Comparison of ENCODE assay signal across 3 cellular contexts in the genomic region with DNA sequence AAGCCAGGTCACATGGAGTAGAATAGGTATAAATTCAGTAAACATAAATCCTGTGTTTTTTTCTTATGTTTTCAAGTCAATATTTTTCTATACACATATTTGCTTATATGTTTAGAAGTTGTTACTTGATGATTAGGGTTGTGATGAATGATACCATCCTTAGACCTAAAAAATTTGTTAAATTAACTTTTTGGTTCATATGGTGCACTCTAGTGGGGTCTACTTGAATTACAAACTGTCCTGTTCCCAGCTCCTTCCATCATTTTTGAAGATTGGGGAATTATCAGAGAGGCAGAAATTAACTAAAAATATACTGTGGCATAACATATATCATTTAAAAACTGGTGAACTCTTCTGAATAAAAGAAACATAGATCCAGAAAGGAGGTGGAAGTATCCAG.
TF ChIP-seq lines count a peak whose summit lies in the region.

No MANE protein-coding gene starts in this region.

TF ChIP-seq in SK-N-SH, 30 proteins besides CTCF, POLR2A, EP300 and RAD21:
- TF ChIP-seq TCF12 (IDR thresholded peaks at IDR 0.05) (no peak), RFX5 (IDR thresholded peaks at IDR 0.05; ENCODE audit: low read length) (no peak), RCOR1 (IDR thresholded peaks at IDR 0.05; ENCODE audit: low read length) (no peak), USF2 (IDR thresholded peaks at IDR 0.05; ENCODE audit: borderline replicate concordance, low read depth, low read length) (no peak), GABPA (IDR thresholded peaks at IDR 0.05; ENCODE audit: low read depth) (no peak), TEAD4 (IDR thresholded peaks at IDR 0.05; ENCODE audit: borderline replicate concordance, insufficient read depth) (no peak), TAF1 (IDR thresholded peaks at IDR 0.05; ENCODE audit: borderline replicate concordance, low read depth, low read length) (no peak), FOXJ3 (CRISPR knock-in tag; IDR thresholded peaks at IDR 0.05) (no peak), FOSL2 (IDR thresholded peaks at IDR 0.05; ENCODE audit: borderline replicate concordance, low read depth) (no peak), ELF1 (IDR thresholded peaks at IDR 0.05) (no peak), SMC3 (IDR thresholded peaks at IDR 0.05; ENCODE audit: low read depth, low read length) (no peak), SIN3A (IDR thresholded peaks at IDR 0.05; ENCODE audit: borderline replicate concordance, low read depth, low read length) (no peak), NFIC (IDR thresholded peaks at IDR 0.05; ENCODE audit: borderline replicate concordance) (no peak), FOXM1 (IDR thresholded peaks at IDR 0.05; ENCODE audit: low read depth) (no peak), MAX (IDR thresholded peaks at IDR 0.05; ENCODE audit: low read depth) (no peak), EZH2phosphoT487 (IDR thresholded peaks at IDR 0.05; ENCODE audit: borderline replicate concordance, low read depth) (no peak)

TF ChIP-seq in SK-N-SH treated with all-trans-retinoic acid at 6 μM for 48 hours, 23 proteins besides CTCF, POLR2A, EP300 and RAD21:
- TF ChIP-seq, protein P1, sequence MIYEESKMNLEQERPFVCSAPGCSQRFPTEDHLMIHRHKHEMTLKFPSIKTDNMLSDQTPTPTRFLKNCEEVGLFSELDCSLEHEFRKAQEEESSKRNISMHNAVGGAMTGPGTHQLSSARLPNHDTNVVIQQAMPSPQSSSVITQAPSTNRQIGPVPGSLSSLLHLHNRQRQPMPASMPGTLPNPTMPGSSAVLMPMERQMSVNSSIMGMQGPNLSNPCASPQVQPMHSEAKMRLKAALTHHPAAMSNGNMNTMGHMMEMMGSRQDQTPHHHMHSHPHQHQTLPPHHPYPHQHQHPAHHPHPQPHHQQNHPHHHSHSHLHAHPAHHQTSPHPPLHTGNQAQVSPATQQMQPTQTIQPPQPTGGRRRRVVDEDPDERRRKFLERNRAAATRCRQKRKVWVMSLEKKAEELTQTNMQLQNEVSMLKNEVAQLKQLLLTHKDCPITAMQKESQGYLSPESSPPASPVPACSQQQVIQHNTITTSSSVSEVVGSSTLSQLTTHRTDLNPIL (CRISPR knock-in tag; IDR thresholded peaks at IDR 0.05; ENCODE audit: low read depth) = no peak
- TF ChIP-seq ZNF565 (CRISPR knock-in tag; conservative IDR thresholded peaks at IDR 0.05; ENCODE audit: low read depth) (no peak), SNAI2 (CRISPR knock-in tag; IDR thresholded peaks at IDR 0.05) (no peak), ZFP30 (CRISPR knock-in tag; IDR thresholded peaks at IDR 0.05) (no peak), ISL1 (CRISPR knock-in tag; IDR thresholded peaks at IDR 0.05) (no peak), RARB (CRISPR knock-in tag; IDR thresholded peaks at IDR 0.05) (no peak)

TF ChIP-seq in H1, 55 proteins besides CTCF, POLR2A, EP300 and RAD21:
- no peak for TF ChIP-seq ASH2L (IDR thresholded peaks at IDR 0.05; ENCODE audit: low read length)
- no peak for TF ChIP-seq GTF2F1 (IDR thresholded peaks at IDR 0.05; ENCODE audit: borderline replicate concordance, low read depth, low read length)
